ENCODE assay signal across 1 cellular context in genomic region chr6:82521369-82521768, GRCh38.
TF ChIP-seq lines count a peak whose summit lies in the region.

No MANE protein-coding gene starts in this region.

TF ChIP-seq in K562, 482 proteins besides CTCF, POLR2A, EP300 and RAD21 (continued from another document and continues in another):
- TF ChIP-seq ZBTB5 (IDR thresholded peaks at IDR 0.05) (no peak), IRF9 (tag; IDR thresholded peaks at IDR 0.05) (peak; percentile 77), BRD9 (IDR thresholded peaks at IDR 0.05; ENCODE audit: low read depth, partially characterized antibody) (no peak), ARID1B (IDR thresholded peaks at IDR 0.05) (peak; percentile 39; the same call in 1 of the 2 replicates), DEAF1 (CRISPR knock-in tag; IDR thresholded peaks at IDR 0.05) (no peak), MYNN (IDR thresholded peaks at IDR 0.05) (no peak), MYNN (CRISPR knock-in tag; IDR thresholded peaks at IDR 0.05) (no peak), TRIM24 (IDR thresholded peaks at IDR 0.05) (peak; percentile 24 to 64; a peak in 2 of 4 replicates), PRMT5 (CRISPR knock-in tag; IDR thresholded peaks at IDR 0.05) (no peak), NFE2 (IDR thresholded peaks at IDR 0.05; ENCODE audit: low read depth) (peak; percentile 60; the same call in 1 of the 2 replicates), PKNOX1 (IDR thresholded peaks at IDR 0.05) (peak; percentile 81), FOXA3 (CRISPR knock-in tag; conservative IDR thresholded peaks at IDR 0.05 in 1 of 2, IDR thresholded peaks at IDR 0.05 in 1 of 2) (no peak), ZNF12 (CRISPR knock-in tag; IDR thresholded peaks at IDR 0.05) (no peak), THRB (CRISPR knock-in tag; conservative IDR thresholded peaks at IDR 0.05) (no peak), ILF3 (IDR thresholded peaks at IDR 0.05; ENCODE audit: borderline replicate concordance) (no peak), ZKSCAN1 (IDR thresholded peaks at IDR 0.05; ENCODE audit: low read depth, low read length) (no peak), PML (IDR thresholded peaks at IDR 0.05; ENCODE audit: low read length) (no peak), NFYB (IDR thresholded peaks at IDR 0.05; ENCODE audit: extremely low read depth, insufficient read length) (no peak), SOX6 (IDR thresholded peaks at IDR 0.05) (0 out of 2 replicates have a peak, but pooled peaks have one; percentile 32), ZFP1 (CRISPR knock-in tag; IDR thresholded peaks at IDR 0.05) (no peak), ETV5 (CRISPR knock-in tag; IDR thresholded peaks at IDR 0.05; ENCODE audit: low read depth) (no peak), CLOCK (CRISPR knock-in tag; IDR thresholded peaks at IDR 0.05; ENCODE audit: borderline replicate concordance) (no peak), KDM2B (CRISPR knock-in tag; IDR thresholded peaks at IDR 0.05) (no peak), CC2D1A (IDR thresholded peaks at IDR 0.05) (no peak), LARP7 (IDR thresholded peaks at IDR 0.05) (no peak), CAMTA2 (CRISPR knock-in tag; conservative IDR thresholded peaks at IDR 0.05) (no peak), PBX2 (CRISPR knock-in tag; IDR thresholded peaks at IDR 0.05; ENCODE audit: low read depth) (no peak), PBX2 (tag; conservative IDR thresholded peaks at IDR 0.05; ENCODE audit: low read depth) (peak; percentile 91), ZNF239 (CRISPR knock-in tag; IDR thresholded peaks at IDR 0.05) (no peak), NCOA1 (IDR thresholded peaks at IDR 0.05; ENCODE audit: low read depth) (no peak), GTF2F1 (IDR thresholded peaks at IDR 0.05; ENCODE audit: low read depth, low read length) (no peak), POLR2H (tag; IDR thresholded peaks at IDR 0.05; ENCODE audit: low read depth) (0 out of 2 replicates have a peak, but pooled peaks have one; percentile 44), ZNF551 (CRISPR knock-in tag; IDR thresholded peaks at IDR 0.05) (no peak), PTRF (tag; IDR thresholded peaks at IDR 0.05) (no peak), CEBPG (CRISPR knock-in tag; IDR thresholded peaks at IDR 0.05) (peak; percentile 31; the same call in 1 of the 2 replicates), CEBPG (tag; conservative IDR thresholded peaks at IDR 0.05 in 1 of 2, IDR thresholded peaks at IDR 0.05 in 1 of 2) (peak; percentile 97 to 98), ZNF175 (CRISPR knock-in tag; IDR thresholded peaks at IDR 0.05; ENCODE audit: low read depth) (peak; percentile 50; the same call in 1 of the 2 replicates), RBM22 (IDR thresholded peaks at IDR 0.05; ENCODE audit: low read depth, low read length, poor library complexity, severe bottlenecking) (no peak), FOXJ3 (CRISPR knock-in tag; IDR thresholded peaks at IDR 0.05) (no peak), E2F8 (IDR thresholded peaks at IDR 0.05; ENCODE audit: low read depth, partially characterized antibody) (no peak), TFAP4 (CRISPR knock-in tag; IDR thresholded peaks at IDR 0.05; ENCODE audit: borderline replicate concordance) (no peak), CHD4 (IDR thresholded peaks at IDR 0.05; ENCODE audit: insufficient read depth, insufficient replicate concordance, low read depth, low read length, poor library complexity, severe bottlenecking) (no peak), POLR2AphosphoS5 (IDR thresholded peaks at IDR 0.05; ENCODE audit: control insufficient read depth, insufficient read depth, low read depth, low read length) (no peak), C11orf30 (IDR thresholded peaks at IDR 0.05; ENCODE audit: low read depth) (peak; percentile 49; the same call in 1 of the 2 replicates), CREB1 (IDR thresholded peaks at IDR 0.05) (no peak), CREB1 (CRISPR knock-in tag; IDR thresholded peaks at IDR 0.05) (no peak), ATF4 (CRISPR knock-in tag; IDR thresholded peaks at IDR 0.05) (peak; percentile 91), ZNF655 (CRISPR knock-in tag; IDR thresholded peaks at IDR 0.05) (no peak), PCBP1 (IDR thresholded peaks at IDR 0.05; ENCODE audit: low read depth, low read length, poor library complexity, severe bottlenecking) (no peak)
